In genomic region chr3:14361068-14361677, GRCh38 we compare ENCODE assay signal across 28 cellular contexts.
"Had no signal": no experiment of that assay in that cellular context is flagged by ENCODE, and none has a peak within 500 bp of the region (broad histone marks: within the 10 kb centered on the region; RNA-seq: fewer than 3 reads in every experiment).

No MANE protein-coding gene starts in this region.

- H3K4me3 ChIP-seq: heart left ventricle, spleen, tibial nerve had no signal

- H3K4me3 Mint-ChIP-seq: activated CD4-positive, alpha-beta memory T cell treated with anti-CD3 and anti-CD28 coated beads for 36 hours; activated naive CD4-positive, alpha-beta T cell treated with anti-CD3 and anti-CD28 coated beads, Interleukin-2, amount 50 U/mL, for 24 hours; activated naive CD8-positive, alpha-beta T cell treated with anti-CD3 and anti-CD28 coated beads, Interleukin-2, amount 50 U/mL, for 24 hours; activated T-cell treated with anti-CD3 and anti-CD28 coated beads, Interleukin-2, amount 50 U/mL, for 24 hours; immature natural killer cell; mesothelial cell of epicardium; naive thymus-derived CD4-positive, alpha-beta T cell had no signal

- H3K27ac Mint-ChIP-seq: activated CD4-positive, alpha-beta memory T cell treated with anti-CD3 and anti-CD28 coated beads for 36 hours; activated naive CD4-positive, alpha-beta T cell treated with anti-CD3 and anti-CD28 coated beads, Interleukin-2, amount 50 U/mL, for 24 hours; activated naive CD8-positive, alpha-beta T cell treated with anti-CD3 and anti-CD28 coated beads, Interleukin-2, amount 50 U/mL, for 24 hours; activated T-cell treated with anti-CD3 and anti-CD28 coated beads, Interleukin-2, amount 50 U/mL, for 24 hours; mesothelial cell of epicardium had no signal

- H3K36me3 Mint-ChIP-seq: activated CD4-positive, alpha-beta memory T cell treated with anti-CD3 and anti-CD28 coated beads for 36 hours; activated naive CD4-positive, alpha-beta T cell treated with anti-CD3 and anti-CD28 coated beads, Interleukin-2, amount 50 U/mL, for 24 hours; immature natural killer cell; mesothelial cell of epicardium; naive thymus-derived CD4-positive, alpha-beta T cell had no signal

- H3K36me3 ChIP-seq: heart left ventricle, spleen, tibial nerve, WERI-Rb-1 had no signal

- H3K27me3 Mint-ChIP-seq: activated CD4-positive, alpha-beta memory T cell treated with anti-CD3 and anti-CD28 coated beads for 36 hours; activated naive CD4-positive, alpha-beta T cell treated with anti-CD3 and anti-CD28 coated beads, Interleukin-2, amount 50 U/mL, for 24 hours; activated naive CD8-positive, alpha-beta T cell treated with anti-CD3 and anti-CD28 coated beads, Interleukin-2, amount 50 U/mL, for 24 hours; activated T-cell treated with anti-CD3 and anti-CD28 coated beads, Interleukin-2, amount 50 U/mL, for 24 hours had no signal

- H3K4me1 Mint-ChIP-seq: activated naive CD4-positive, alpha-beta T cell treated with anti-CD3 and anti-CD28 coated beads, Interleukin-2, amount 50 U/mL, for 24 hours; activated naive CD8-positive, alpha-beta T cell treated with anti-CD3 and anti-CD28 coated beads, Interleukin-2, amount 50 U/mL, for 24 hours; immature natural killer cell had no signal

- DNase-seq: activated CD4-positive, alpha-beta memory T cell treated with anti-CD3 and anti-CD28 coated beads for 36 hours; activated CD4-positive, alpha-beta T cell treated with anti-CD3 and anti-CD28 coated beads for 48 hours; activated CD8-positive, alpha-beta memory T cell treated with anti-CD3 and anti-CD28 coated beads, Interleukin-2, amount 50 U/mL, for 4 hours; activated gamma-delta T cell treated with Interleukin-2 at 50 U/mL for 16 hours; activated naive CD8-positive, alpha-beta T cell treated with anti-CD3 and anti-CD28 coated beads, Interleukin-2, amount 50 U/mL, for 24 hours; activated T-cell treated with anti-CD3 and anti-CD28 coated beads, Interleukin-2, amount 50 U/mL, for 24 hours; amygdala; caudate nucleus; foreskin fibroblast; heart left ventricle; hypothalamus; immature natural killer cell; kidney; left colon; mammary epithelial cell; naive thymus-derived CD4-positive, alpha-beta T cell; posterior cingulate gyrus; spleen; stimulated activated CD4-positive, alpha-beta T cell treated with anti-CD3 and anti-CD28 coated beads, Interleukin-2, amount 100 ng/mL, for 48 hours; stimulated activated naive CD4-positive, alpha-beta T cell treated with Interleukin-2 at 50 U/mL for 16 hours; T1000; WERI-Rb-1 had no signal

- ATAC-seq: activated CD4-positive, CD25-positive, alpha-beta regulatory T cell treated with anti-CD3 and anti-CD28 coated beads, Interleukin-2, amount 50 U/mL, for 24 hours; activated naive CD8-positive, alpha-beta T cell treated with anti-CD3 and anti-CD28 coated beads, Interleukin-2, amount 50 U/mL, for 24 hours; esophagus mucosa; heart left ventricle; left colon; naive thymus-derived CD4-positive, alpha-beta T cell; right cardiac atrium had no signal

- H3K9me3 Mint-ChIP-seq: activated CD4-positive, alpha-beta memory T cell treated with anti-CD3 and anti-CD28 coated beads for 36 hours; activated naive CD4-positive, alpha-beta T cell treated with anti-CD3 and anti-CD28 coated beads, Interleukin-2, amount 50 U/mL, for 24 hours; activated naive CD8-positive, alpha-beta T cell treated with anti-CD3 and anti-CD28 coated beads, Interleukin-2, amount 50 U/mL, for 24 hours; activated T-cell treated with anti-CD3 and anti-CD28 coated beads, Interleukin-2, amount 50 U/mL, for 24 hours; immature natural killer cell; mesothelial cell of epicardium had no signal

- H3K27me3 ChIP-seq: spleen had no signal

- H3K9me3 ChIP-seq: heart left ventricle, spleen, tibial nerve had no signal

- H3K27ac ChIP-seq: heart left ventricle, spleen, tibial nerve, WERI-Rb-1 had no signal
